11 cellular contexts compared by ENCODE assay signal in the genomic region with DNA sequence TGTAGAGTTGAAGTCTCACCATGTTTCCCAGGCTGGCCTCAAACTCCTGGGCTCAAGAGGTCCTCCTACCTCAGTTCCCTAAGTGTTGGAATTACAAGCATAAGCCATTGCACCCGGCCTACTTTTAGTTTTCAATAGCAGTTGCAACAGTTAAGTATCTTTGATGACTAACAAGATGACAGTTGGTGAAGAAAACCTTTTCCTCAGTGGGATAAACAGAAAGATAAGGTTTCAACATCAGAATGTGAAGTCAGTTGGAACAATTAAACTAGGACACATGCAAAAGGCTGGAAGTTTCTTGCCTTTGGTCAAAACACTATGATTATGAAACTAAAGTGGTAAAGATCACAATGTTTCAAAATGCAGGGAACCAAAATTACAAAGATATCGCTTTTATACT.
A peak's percentile ranks its signal among the peaks of the same experiment; 100 is the strongest.
DNase-seq lines count a peak whose midpoint lies in the region; TF ChIP-seq lines count a peak whose summit lies in the region.
"Had no signal": no experiment of that assay in that cellular context is flagged by ENCODE, and none has a peak within 500 bp of the region (broad histone marks: within the 10 kb centered on the region; RNA-seq: fewer than 3 reads in every experiment).

No MANE protein-coding gene starts in this region.

- no peaks in the 10 kb centered on the region for H3K27me3 Mint-ChIP-seq in osteocyte (ENCODE audit: unreplicated experiment)
- H3K27me3 Mint-ChIP-seq: activated B cell treated with CpG ODN at 0.5 μM for 24 hours; dendritic cell treated with granulocyte-macrophage colony-stimulating factor and Interleukin-4, amounts not matched to agents 40 ng/mL and 50 ng/mL, for 4 days had no signal

- H3K4me1 Mint-ChIP-seq in osteocyte (ENCODE audit: unreplicated experiment), result peaks cover 18% of the 10 kb centered on the region
- H3K4me1 Mint-ChIP-seq: activated B cell treated with CpG ODN at 0.5 μM for 24 hours had no signal

- peaks cover 3% of the 10 kb centered on the region for H3K36me3 Mint-ChIP-seq in osteocyte (ENCODE audit: unreplicated experiment)

- WGBS in testis, 2 donors, result 52 to 71% methylated on average over 2 of the region's 2 CpGs

- peak; percentile 18 for DNase-seq in H4 (ENCODE audit: low spot score)
- DNase-seq in RPMI7951 (ENCODE audit: low read depth), result peak; percentile 85
- peak; percentile 68 to 77 for DNase-seq in foreskin fibroblast
- DNase-seq in testis, result no peak
- DNase-seq in head of caudate nucleus, result no peak
- no peak for DNase-seq in osteocyte (ENCODE audit: extremely low spot score, unreplicated experiment)
- no peak for DNase-seq in dorsolateral prefrontal cortex
- DNase-seq: activated B cell treated with CpG ODN at 0.5 μM for 24 hours, NCI-H1694 treated with DMSO at 0.1 percent for 48 hours, RPMI8226 had no signal

- TF ChIP-seq POLR2A in testis (IDR thresholded peaks at IDR 0.05), result no peak

- H3K27ac ChIP-seq in testis (peak overlapping the region; percentile 49 to 81), dorsolateral prefrontal cortex (peak overlapping the region in 3 of 59 donors; percentile 10 to 54 (median 15))

- TF ChIP-seq CTCF in foreskin fibroblast (IDR thresholded peaks at IDR 0.05; ENCODE audit: low read depth, low read length) (no peak), testis (IDR thresholded peaks at IDR 0.05) (no peak), osteocyte (IDR thresholded peaks at IDR 0.05) (no peak), dorsolateral prefrontal cortex (IDR thresholded peaks at IDR 0.05 in 54 of 56, conservative IDR thresholded peaks at IDR 0.05 in 2 of 56; ENCODE audit: low read depth in 1 of 56, partially characterized antibody in 56 of 56) (no peak)

- no peak overlapping the region for H3K4me3 ChIP-seq in foreskin fibroblast (ENCODE audit: low read depth in 1 of 2, low read length in 2 of 2)
- H3K4me3 ChIP-seq in testis, result no peak overlapping the region
- H3K4me3 ChIP-seq in dorsolateral prefrontal cortex, result no peak overlapping the region

- H3K9me3 Mint-ChIP-seq in osteocyte (ENCODE audit: unreplicated experiment), result peaks cover 7% of the 10 kb centered on the region
- H3K9me3 Mint-ChIP-seq: activated B cell treated with CpG ODN at 0.5 μM for 24 hours; dendritic cell treated with granulocyte-macrophage colony-stimulating factor and Interleukin-4, amounts not matched to agents 40 ng/mL and 50 ng/mL, for 4 days had no signal

- intact Hi-C loops in testis (cut with DNase I; ENCODE audit: low total_unique reads) (no loop called here), head of caudate nucleus (cut with DNase I) (no loop called here), dorsolateral prefrontal cortex (cut with DNase I) (no loop called here)

- peaks cover 53% of the 10 kb centered on the region for H3K4me1 ChIP-seq in testis

- H3K4me3 Mint-ChIP-seq in osteocyte (ENCODE audit: unreplicated experiment), result no peak overlapping the region
- H3K4me3 Mint-ChIP-seq: activated B cell treated with CpG ODN at 0.5 μM for 24 hours; dendritic cell treated with granulocyte-macrophage colony-stimulating factor and Interleukin-4, amounts not matched to agents 40 ng/mL and 50 ng/mL, for 4 days had no signal

- H3K9me3 ChIP-seq in testis, result no peaks in the 10 kb centered on the region

- no peaks in the 10 kb centered on the region for H3K36me3 ChIP-seq in testis (ENCODE audit: low read depth, missing control alignments)

- no peaks in the 10 kb centered on the region for H3K27me3 ChIP-seq in testis
- H3K27me3 ChIP-seq in dorsolateral prefrontal cortex, result no peaks in the 10 kb centered on the region

- H3K27ac Mint-ChIP-seq in osteocyte (ENCODE audit: unreplicated experiment), result no peak overlapping the region
- H3K27ac Mint-ChIP-seq: activated B cell treated with CpG ODN at 0.5 μM for 24 hours; dendritic cell treated with granulocyte-macrophage colony-stimulating factor and Interleukin-4, amounts not matched to agents 40 ng/mL and 50 ng/mL, for 4 days had no signal

Comparison
In these comparisons a context has a peak if more than half of its experiments do, and no peak if none do; other contexts are left out.
1. DNase-seq: peak in H4 (single experiment), RPMI7951 (single experiment) and foreskin fibroblast (2 of 2); none in testis (single experiment), head of caudate nucleus (0 of 42), osteocyte (single experiment) and dorsolateral prefrontal cortex (0 of 10).